ENCODE assay signal across 8 cellular contexts in the genomic region with DNA sequence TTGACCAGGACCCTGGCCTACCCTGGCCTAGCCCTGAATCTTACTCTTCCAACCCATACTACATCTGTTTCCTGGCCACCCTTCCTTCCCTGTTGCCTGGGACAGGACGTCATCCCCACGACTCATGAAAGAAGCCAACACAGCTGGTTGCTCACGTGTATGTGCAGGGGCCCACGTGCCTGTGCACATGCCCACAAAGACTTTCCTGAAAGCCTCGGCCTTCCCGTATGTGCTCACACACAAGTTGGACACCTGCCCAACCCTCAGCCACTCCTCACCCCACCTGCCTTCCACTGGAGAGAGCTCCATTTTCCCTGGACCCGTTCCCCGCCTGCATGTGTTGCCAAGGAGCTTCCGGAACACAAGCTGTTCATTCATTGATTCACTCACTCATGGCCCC. TPM values are rescaled to one million over a fixed set of nuclear protein-coding genes. Genes with fewer than 3 reads are reported as not detected.
DNase-seq lines count a peak whose midpoint lies in the region; ATAC-seq and TF ChIP-seq lines count a peak whose summit lies in the region.

No MANE protein-coding gene starts in this region.

- no peaks in the 10 kb centered on the region for H3K79me2 ChIP-seq in GM23248 (ENCODE audit: insufficient read depth)
- no peaks in the 10 kb centered on the region for H3K79me2 ChIP-seq in GM23338 (replicated peaks; ENCODE audit: insufficient read depth)

- H3K27ac ChIP-seq in GM23248 = peak overlapping the region; percentile 22
- peak overlapping the region; percentile 51 to 71 (median 68) for H3K27ac ChIP-seq in gastrocnemius medialis
- no peak overlapping the region for H3K27ac ChIP-seq in GM23338 (ENCODE audit: low read depth)

- TF ChIP-seq CTCF in fibroblast of villous mesenchyme (IDR thresholded peaks at IDR 0.05; ENCODE audit: insufficient read depth, low read depth, low read length) = no peak
- no peak for TF ChIP-seq CTCF in gastrocnemius medialis (IDR thresholded peaks at IDR 0.05 in 4 of 5, conservative IDR thresholded peaks at IDR 0.05 in 1 of 5)
- no peak for TF ChIP-seq CTCF in GM23338 (conservative IDR thresholded peaks at IDR 0.05; ENCODE audit: low read depth in 2 of 2)

- peaks cover 5% of the 10 kb centered on the region for H3K27me3 Mint-ChIP-seq in GM23338 (ENCODE audit: insufficient read depth, low read depth, poor library complexity)

- no peak overlapping the region for H3K4me3 Mint-ChIP-seq in GM23338

- intact Hi-C loops in gastrocnemius medialis (cut with DNase I; ENCODE audit: low total_unique reads) = no loop called here

- no peaks in the 10 kb centered on the region for H3K27me3 ChIP-seq in GM23248 (replicated peaks; ENCODE audit: insufficient read depth)
- no peaks in the 10 kb centered on the region for H3K27me3 ChIP-seq in gastrocnemius medialis
- H3K27me3 ChIP-seq in GM23338 (ENCODE audit: insufficient read depth) = peaks cover 5% of the 10 kb centered on the region; the same call in 1 of the 2 replicates

- in situ Hi-C loops in GM23248 (cut with MboI) = no loop called here
- in situ Hi-C loops in gastrocnemius medialis (cut with MboI; ENCODE audit: low sequenced_read_pairs in 4 of 4) = loop anchor here in 2 of 4 donors (10.0 kb wide), 2 partner anchors 80 to 160 kb away; no protein-coding TSS in a partner anchor

- H3K9me2 ChIP-seq in GM23248 (ENCODE audit: insufficient read depth) = no peaks in the 10 kb centered on the region
- H3K9me2 ChIP-seq in GM23338 (ENCODE audit: insufficient read depth) = no peaks in the 10 kb centered on the region

- no peaks in the 10 kb centered on the region for H3K36me3 ChIP-seq in GM23248 (ENCODE audit: low read depth)
- H3K36me3 ChIP-seq in gastrocnemius medialis = no peaks in the 10 kb centered on the region
- H3K36me3 ChIP-seq in GM23338 (ENCODE audit: insufficient read depth) = no peaks in the 10 kb centered on the region

- no peak overlapping the region for H3K27ac Mint-ChIP-seq in GM23338

- H3K9me3 ChIP-seq in GM23248 (ENCODE audit: low read depth) = no peaks in the 10 kb centered on the region
- no peaks in the 10 kb centered on the region for H3K9me3 ChIP-seq in gastrocnemius medialis

- no peaks in the 10 kb centered on the region for H3K36me3 Mint-ChIP-seq in GM23338 (ENCODE audit: low read depth)

- H3K9me3 Mint-ChIP-seq in GM23338 = no peaks in the 10 kb centered on the region

- 18 to 28% methylated on average over 7 to 9 of the region's 9 CpGs for WGBS in GM23248 (ENCODE audit: low coverage in 1 of 2, low lambda C conversion rate in 2 of 2, missing lambda C conversion rate in 2 of 2), 2 experiments

- H3K9ac ChIP-seq in GM23248 = 0 out of 2 replicates have a peak overlapping the region, but pooled peaks have one; percentile 13

- H3F3A ChIP-seq in GM23248 (ENCODE audit: insufficient read depth) (no peaks in the 10 kb centered on the region), GM23338 (replicated peaks; ENCODE audit: low read depth) (no peaks in the 10 kb centered on the region)

- no peak overlapping the region for H3K4me3 ChIP-seq in GM23248
- H3K4me3 ChIP-seq in fibroblast of villous mesenchyme (ENCODE audit: low read depth, low read length) = no peak overlapping the region
- no peak overlapping the region for H3K4me3 ChIP-seq in gastrocnemius medialis
- H3K4me3 ChIP-seq in GM23338 = no peak overlapping the region

- H4K20me1 ChIP-seq in GM23248 (ENCODE audit: insufficient read depth) (no peaks in the 10 kb centered on the region), GM23338 (replicated peaks; ENCODE audit: insufficient read depth) (no peaks in the 10 kb centered on the region)

- no peaks in the 10 kb centered on the region for H3K4me1 Mint-ChIP-seq in GM23338

- H2AFZ ChIP-seq in GM23248 (0 out of 2 replicates have a peak overlapping the region, but pooled peaks have one; percentile 9), GM23338 (no peak overlapping the region)

- H3K4me1 ChIP-seq in GM23248 (ENCODE audit: insufficient read depth) (peaks cover 14% of the 10 kb centered on the region), gastrocnemius medialis (peaks cover 4 to 6% of the 10 kb centered on the region in 2 donors), GM23338 (ENCODE audit: insufficient read depth) (no peaks in the 10 kb centered on the region)

- TF ChIP-seq POLR2A in gastrocnemius medialis (IDR thresholded peaks at IDR 0.05) = no peak

- peak; percentile 77 to 83 for ATAC-seq in gastrocnemius medialis
- ATAC-seq in GM21737 (IDR thresholded peaks at IDR 0.05; ENCODE audit: unreplicated experiment) = no peak
- ATAC-seq in GM23338 = no peak

- no peak overlapping the region for H3K4me2 ChIP-seq in GM23248 (ENCODE audit: unreplicated experiment)
- no peak overlapping the region for H3K4me2 ChIP-seq in GM23338

- DNase-seq in GM23248 (peak; percentile 91), fibroblast of villous mesenchyme (ENCODE audit: low read depth) (peak; percentile 39), gastrocnemius medialis (peak; percentile 83 to 90), activated gamma-delta T cell treated with Interleukin-2 at 50 U/mL for 16 hours (no peak), GM23338 (ENCODE audit: low spot score) (no peak)
- DNase-seq in stimulated activated CD4-positive, alpha-beta T cell treated with anti-CD3 and anti-CD28 coated beads, Interleukin-4, amount 100 ng/mL, for 4 hours = no peak

RNA-seq across cellular contexts. Expression of a gene that starts 7.0 kb away (rescaled TPM):
- total RNA-seq in GM23248 (2014; rRNA removed; shearing (Covaris generic)) = not detected in 2 replicates
- polyA plus RNA-seq in GM23248 (2016; fragmentation: Nextera tagmentation; extraction: Ambion mirVana) = 0.24 and 0.71 TPM in 2 replicates
- 5.8 TPM for polyA plus RNA-seq in PFSK-1 (2012; ENCODE audit: insufficient read length, low read depth)
- total RNA-seq in fibroblast of villous mesenchyme = 0.43 and 0.64 TPM in 2 replicates
- 1 to 10 TPM in 3 of 4 donors, under 1 TPM in 1; 0.49 to 4.5 (median 2.4) TPM for total RNA-seq in gastrocnemius medialis
- total RNA-seq in GM23338 (2014; rRNA removed; shearing (Covaris generic)) = 0.28 and 0.39 TPM in 2 replicates
- polyA plus RNA-seq in GM23338 (2016; fragmentation: Nextera tagmentation; extraction: Ambion mirVana) = 0.75 and 0.91 TPM in 2 replicates

RNA-seq across cellular contexts. Expression of a gene that starts 21.5 kb away (rescaled TPM):
- not detected in 2 replicates for total RNA-seq in GM23248 (2014; rRNA removed; shearing (Covaris generic))
- polyA plus RNA-seq in GM23248 (2016; fragmentation: Nextera tagmentation; extraction: Ambion mirVana) (not detected in 2 replicates), GM23338 (2016; fragmentation: Nextera tagmentation; extraction: Ambion mirVana) (not detected in 2 replicates)
- polyA plus RNA-seq in PFSK-1 (2012; ENCODE audit: insufficient read length, low read depth) = not detected
- total RNA-seq in fibroblast of villous mesenchyme (not detected in 2 replicates), gastrocnemius medialis (under 1 TPM in 2 of 4 donors, not detected in 2; 0.20 to 0.22 TPM)
- total RNA-seq in GM23338 (2014; rRNA removed; shearing (Covaris generic)) = not detected in 2 replicates

RNA-seq across cellular contexts. Expression of a gene that starts 53.1 kb away (rescaled TPM):
- 6.6 and 8.1 TPM in 2 replicates for total RNA-seq in GM23248 (2014; rRNA removed; shearing (Covaris generic))
- polyA plus RNA-seq in GM23248 (2016; fragmentation: Nextera tagmentation; extraction: Ambion mirVana) (6.0 and 7.1 TPM in 2 replicates), GM23338 (2016; fragmentation: Nextera tagmentation; extraction: Ambion mirVana) (7.8 and 8.4 TPM in 2 replicates)
- 15.1 TPM for polyA plus RNA-seq in PFSK-1 (2012; ENCODE audit: insufficient read length, low read depth)
- total RNA-seq in fibroblast of villous mesenchyme (7.7 and 7.8 TPM in 2 replicates), gastrocnemius medialis (100 to 1,000 TPM; 236 to 432 (median 340) TPM)
- total RNA-seq in GM23338 (2014; rRNA removed; shearing (Covaris generic)) = 12.5 and 13.1 TPM in 2 replicates

RNA-seq across cellular contexts. Expression of a gene that starts 55.7 kb away (rescaled TPM):
- total RNA-seq in GM23248 (2014; rRNA removed; shearing (Covaris generic)) = 1,500 and 1,636 TPM in 2 replicates
- 892 and 903 TPM in 2 replicates for polyA plus RNA-seq in GM23248 (2016; fragmentation: Nextera tagmentation; extraction: Ambion mirVana)
- polyA plus RNA-seq in PFSK-1 (2012; ENCODE audit: insufficient read length, low read depth) = 4,799 TPM
- total RNA-seq in fibroblast of villous mesenchyme = 1,210 and 1,346 TPM in 2 replicates
- total RNA-seq in gastrocnemius medialis = 1,000 to 10,000 TPM; 1,960 to 2,584 (median 2,358) TPM
- 1,594 and 1,843 TPM in 2 replicates for total RNA-seq in GM23338 (2014; rRNA removed; shearing (Covaris generic))
- polyA plus RNA-seq in GM23338 (2016; fragmentation: Nextera tagmentation; extraction: Ambion mirVana) = 2,627 and 2,838 TPM in 2 replicates

Comparison
In these comparisons a context has a peak if more than half of its experiments do, and no peak if none do; other contexts are left out.
1. DNase-seq: peak in GM23248 (single experiment), fibroblast of villous mesenchyme (single experiment) and gastrocnemius medialis (2 of 2); none in activated gamma-delta T cell treated with Interleukin-2 at 50 U/mL for 16 hours (single experiment), stimulated activated CD4-positive, alpha-beta T cell treated with anti-CD3 and anti-CD28 coated beads, Interleukin-4, amount 100 ng/mL, for 4 hours (0 of 2) and GM23338 (single experiment).
2. ATAC-seq: peak in gastrocnemius medialis (2 of 2); none in GM21737 (single experiment) and GM23338 (single experiment).
3. RNA of a gene that starts 53.1 kb away (total RNA-seq): 236 to 432 TPM in gastrocnemius medialis; 12.5 to 13.1 TPM in GM23338, 7.7 to 7.8 TPM in fibroblast of villous mesenchyme and 6.6 to 8.1 TPM in GM23248; every median in the first group is over 10 times any median in the second.